10 cellular contexts compared by ENCODE assay signal in genomic region chr10:131310904-131311660, GRCh38. TPM values are rescaled to one million over a fixed set of nuclear protein-coding genes. Genes with fewer than 3 reads are reported as not detected.
DNase-seq lines count a peak whose midpoint lies in the region; ATAC-seq and TF ChIP-seq lines count a peak whose summit lies in the region.
"Had no signal": no experiment of that assay in that cellular context is flagged by ENCODE, and none has a peak within 500 bp of the region (broad histone marks: within the 10 kb centered on the region; RNA-seq: fewer than 3 reads in every experiment).

No MANE protein-coding gene starts in this region.

- H3K4me3 ChIP-seq in RWPE2 (ENCODE audit: severe bottlenecking) (peak overlapping the region; percentile 7), iPS-11a (ENCODE audit: low read depth, low read length) (peak overlapping the region; percentile 41)

- H3K4me1 ChIP-seq in RWPE2 (ENCODE audit: insufficient read depth, poor library complexity, severe bottlenecking) = no peaks in the 10 kb centered on the region

- no peak overlapping the region for H3K27ac ChIP-seq in RWPE2 (ENCODE audit: poor library complexity, severe bottlenecking)

- peak; percentile 48 for DNase-seq in NCI-H748 (lab: John Stamatoyannopoulos, UW; ENCODE audit: unreplicated experiment)
- DNase-seq in NCI-H748 treated with DMSO at 0.1 percent for 48 hours (lab: John Stamatoyannopoulos, UW) = no peak
- DNase-seq in RWPE2 (ENCODE audit: low spot score) = no peak
- DNase-seq in retina = peak; percentile 79
- DNase-seq in G401 (ENCODE audit: low spot score) = no peak
- DNase-seq in T1000 (lab: John Stamatoyannopoulos, UW) = no peak
- no peak for DNase-seq in NCI-H2196 (lab: John Stamatoyannopoulos, UW; ENCODE audit: unreplicated experiment)
- DNase-seq: KG1, midbrain had no signal

- no peak for ATAC-seq in RWPE2 (ENCODE audit: low read depth)

- no peak for TF ChIP-seq CTCF in RWPE2 (IDR thresholded peaks at IDR 0.05; ENCODE audit: poor library complexity, severe bottlenecking)

- H3K9me3 ChIP-seq in RWPE2 (ENCODE audit: severe bottlenecking) = no peaks in the 10 kb centered on the region

- H3K27me3 ChIP-seq in RWPE2 (ENCODE audit: insufficient read depth, poor library complexity, severe bottlenecking) = peaks cover 26% of the 10 kb centered on the region

- in situ Hi-C loops in G401 (cut with HindIII; ENCODE audit: low sequenced_read_pairs) = no loop called here

- H3K36me3 ChIP-seq in RWPE2 (ENCODE audit: low read depth) = no peaks in the 10 kb centered on the region

RNA-seq across cellular contexts. Expression of gene TCERG1L, which starts 0.4 kb away (rescaled TPM):
- not detected in 2 replicates for total RNA-seq in G401 (2014; rRNA removed; shearing (Covaris generic))

Comparison
In these comparisons a context has a peak if more than half of its experiments do, and no peak if none do; other contexts are left out.
1. DNase-seq: peak in NCI-H748 (single experiment) and retina (single experiment); none in NCI-H748 treated with DMSO at 0.1 percent for 48 hours (single experiment), RWPE2 (single experiment), G401 (single experiment), T1000 (single experiment) and NCI-H2196 (single experiment).